In genomic region chr19:33176670-33177416, GRCh38 we compare ENCODE assay signal across 1 cellular context.
TF ChIP-seq lines count a peak whose summit lies in the region.

No MANE protein-coding gene starts in this region.

TF ChIP-seq in HepG2, 621 proteins besides CTCF, POLR2A, EP300 and RAD21 (continued from another document and continues in another):
- TF ChIP-seq GLMP (CRISPR knock-in tag; IDR thresholded peaks at IDR 0.05; ENCODE audit: borderline replicate concordance) (no peak), ZNF703 (CRISPR knock-in tag; IDR thresholded peaks at IDR 0.05; ENCODE audit: borderline replicate concordance) (no peak), TBP (CRISPR knock-in tag; IDR thresholded peaks at IDR 0.05) (0 out of 2 replicates have a peak, but pooled peaks have one; percentile 72), ZNF513 (CRISPR knock-in tag; conservative IDR thresholded peaks at IDR 0.05) (no peak), DNMT3B (CRISPR knock-in tag; conservative IDR thresholded peaks at IDR 0.05) (no peak), HMGXB4 (CRISPR knock-in tag; IDR thresholded peaks at IDR 0.05; ENCODE audit: borderline replicate concordance in 1 of 2, low read depth in 1 of 2) (peak; percentile 98), NONO (IDR thresholded peaks at IDR 0.05) (no peak), NONO (CRISPR knock-in tag; conservative IDR thresholded peaks at IDR 0.05) (peak; percentile 73), ZNF775 (CRISPR knock-in tag; IDR thresholded peaks at IDR 0.05; ENCODE audit: borderline replicate concordance) (no peak; the same call in 1 of the 2 replicates), MXI1 (IDR thresholded peaks at IDR 0.05; ENCODE audit: borderline replicate concordance, low read depth, low read length) (peak; percentile 82), ZNF713 (CRISPR knock-in tag; IDR thresholded peaks at IDR 0.05) (no peak), ZNF260 (CRISPR knock-in tag; IDR thresholded peaks at IDR 0.05; ENCODE audit: borderline replicate concordance, low read depth) (no peak), NFAT5 (CRISPR knock-in tag; IDR thresholded peaks at IDR 0.05) (no peak), XBP1 (CRISPR knock-in tag; IDR thresholded peaks at IDR 0.05) (no peak), HOXD1 (CRISPR knock-in tag; IDR thresholded peaks at IDR 0.05) (no peak), CC2D1A (CRISPR knock-in tag; IDR thresholded peaks at IDR 0.05) (no peak), EEA1 (CRISPR knock-in tag; IDR thresholded peaks at IDR 0.05; ENCODE audit: borderline replicate concordance) (no peak), JUND (CRISPR knock-in tag; IDR thresholded peaks at IDR 0.05) (no peak), ZBTB49 (CRISPR knock-in tag; IDR thresholded peaks at IDR 0.05; ENCODE audit: borderline replicate concordance) (no peak), ARID2 (CRISPR knock-in tag; IDR thresholded peaks at IDR 0.05; ENCODE audit: borderline replicate concordance) (0 out of 2 replicates have a peak, but pooled peaks have one; percentile 6), HNRNPLL (IDR thresholded peaks at IDR 0.05; ENCODE audit: low read depth, low read length, poor library complexity, severe bottlenecking) (peak; percentile 80), ZBTB7A (CRISPR knock-in tag; IDR thresholded peaks at IDR 0.05) (no peak; the same call in 1 of the 2 replicates), CSRNP1 (CRISPR knock-in tag; IDR thresholded peaks at IDR 0.05) (no peak), MYNN (CRISPR knock-in tag; IDR thresholded peaks at IDR 0.05; ENCODE audit: low read depth) (0 out of 2 replicates have a peak, but pooled peaks have one; percentile 33), LBX2 (CRISPR knock-in tag; IDR thresholded peaks at IDR 0.05; ENCODE audit: borderline replicate concordance) (no peak), SRY (CRISPR knock-in tag; IDR thresholded peaks at IDR 0.05) (peak; percentile 76), RAD51 (IDR thresholded peaks at IDR 0.05; ENCODE audit: borderline replicate concordance) (no peak), SMARCE1 (IDR thresholded peaks at IDR 0.05; ENCODE audit: borderline replicate concordance) (no peak), HMGA1 (CRISPR knock-in tag; conservative IDR thresholded peaks at IDR 0.05) (no peak), MTERF4 (CRISPR knock-in tag; IDR thresholded peaks at IDR 0.05) (no peak), CENPX (CRISPR knock-in tag; IDR thresholded peaks at IDR 0.05) (no peak), ZBTB37 (CRISPR knock-in tag; IDR thresholded peaks at IDR 0.05) (no peak), POLR2G (IDR thresholded peaks at IDR 0.05; ENCODE audit: low read depth, low read length) (peak; percentile 98), ZNF577 (CRISPR knock-in tag; IDR thresholded peaks at IDR 0.05; ENCODE audit: borderline replicate concordance, low read depth) (no peak), SRSF4 (IDR thresholded peaks at IDR 0.05; ENCODE audit: low read depth, low read length, poor library complexity, severe bottlenecking) (no peak), HOMEZ (CRISPR knock-in tag; IDR thresholded peaks at IDR 0.05; ENCODE audit: low read depth) (no peak), NKX3-1 (CRISPR knock-in tag; IDR thresholded peaks at IDR 0.05) (no peak; the same call in 1 of the 2 replicates), ZNF235 (CRISPR knock-in tag; IDR thresholded peaks at IDR 0.05; ENCODE audit: borderline replicate concordance) (peak; percentile 36; the same call in 1 of the 2 replicates), ZUFSP (CRISPR knock-in tag; IDR thresholded peaks at IDR 0.05; ENCODE audit: borderline replicate concordance) (no peak), CAMTA2 (CRISPR knock-in tag; IDR thresholded peaks at IDR 0.05; ENCODE audit: borderline replicate concordance) (peak; percentile 72; the same call in 1 of the 2 replicates), YEATS4 (CRISPR knock-in tag; IDR thresholded peaks at IDR 0.05; ENCODE audit: borderline replicate concordance) (peak; percentile 87)
